ENCODE assay signal across 1 cellular context in the genomic region with DNA sequence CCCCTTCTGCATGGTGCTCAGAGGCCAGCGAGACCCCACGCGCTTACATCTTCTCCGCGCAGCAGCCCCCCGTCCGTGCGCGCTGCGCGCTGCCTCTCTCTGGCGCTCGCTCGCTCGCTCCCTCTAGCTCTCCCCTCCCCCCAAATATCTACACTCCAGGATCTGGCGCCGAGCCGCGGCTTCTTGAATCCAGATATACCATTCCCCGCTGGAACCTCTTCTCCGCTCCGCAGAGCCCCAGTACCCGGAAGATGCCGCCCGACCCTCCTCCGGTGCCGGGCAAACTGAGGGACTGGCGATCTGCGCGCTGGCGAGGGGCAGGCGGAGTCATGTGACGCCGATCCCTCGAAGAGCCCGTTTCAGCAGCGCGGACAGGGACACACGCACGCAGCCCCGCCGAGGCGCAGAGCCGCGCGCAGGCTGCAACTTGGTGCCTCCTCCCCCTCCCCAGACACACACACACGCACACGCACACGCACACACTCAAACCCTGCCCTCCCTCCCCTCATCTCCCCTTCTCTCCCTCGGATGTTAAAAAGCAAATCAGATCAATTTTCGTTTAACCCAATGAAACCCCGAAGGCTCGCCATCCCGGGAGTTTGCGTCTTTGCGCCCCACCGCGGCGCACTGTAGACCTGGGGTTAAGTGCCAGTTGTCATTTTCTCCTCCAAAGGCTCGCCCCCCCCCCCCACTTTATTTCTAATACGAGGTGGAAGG.
TF ChIP-seq lines count a peak whose summit lies in the region.

Gene RASGRF1 (minus strand): TSS at position 294 of the 717 bp plus-strand sequence. CDS start 282 bp downstream, at position 12.

TF ChIP-seq in WTC11, 78 proteins besides CTCF, POLR2A, EP300 and RAD21 (continued from another document):
- TF ChIP-seq FOXP1 (CRISPR knock-in tag; IDR thresholded peaks at IDR 0.05; ENCODE audit: borderline replicate concordance) (peak; percentile 87; the same call in 1 of the 2 replicates), FOXK1 (CRISPR knock-in tag; IDR thresholded peaks at IDR 0.05) (peak; percentile 84), CBFB (CRISPR knock-in tag; IDR thresholded peaks at IDR 0.05; ENCODE audit: low read depth) (no peak), ZNF281 (CRISPR knock-in tag; IDR thresholded peaks at IDR 0.05) (peak; percentile 56; the same call in 1 of the 2 replicates), ELF4 (CRISPR knock-in tag; IDR thresholded peaks at IDR 0.05; ENCODE audit: low read depth) (0 out of 2 replicates have a peak, but pooled peaks have one; percentile 60), OVOL2 (CRISPR knock-in tag; IDR thresholded peaks at IDR 0.05; ENCODE audit: borderline replicate concordance) (no peak), ETV6 (CRISPR knock-in tag; IDR thresholded peaks at IDR 0.05) (peak; percentile 77), GRHL2 (CRISPR knock-in tag; IDR thresholded peaks at IDR 0.05; ENCODE audit: insufficient replicate concordance, severe bottlenecking) (no peak), SP1 (CRISPR knock-in tag; conservative IDR thresholded peaks at IDR 0.05) (no peak), ZNF138 (CRISPR knock-in tag; conservative IDR thresholded peaks at IDR 0.05) (no peak), GABPB1 (CRISPR knock-in tag; IDR thresholded peaks at IDR 0.05) (no peak), AR (CRISPR knock-in tag; IDR thresholded peaks at IDR 0.05) (no peak), ZNF671 (CRISPR knock-in tag; IDR thresholded peaks at IDR 0.05) (no peak), IRF2 (CRISPR knock-in tag; IDR thresholded peaks at IDR 0.05; ENCODE audit: borderline replicate concordance, low read depth) (no peak), TP53 (CRISPR knock-in tag; IDR thresholded peaks at IDR 0.05) (peak; percentile 69; the same call in 1 of the 2 replicates), ZNF121 (CRISPR knock-in tag; IDR thresholded peaks at IDR 0.05) (no peak), JUN (CRISPR knock-in tag; IDR thresholded peaks at IDR 0.05) (no peak), ZNF232 (CRISPR knock-in tag; IDR thresholded peaks at IDR 0.05) (peak; percentile 79; the same call in 1 of the 2 replicates), SMAD3 (CRISPR knock-in tag; IDR thresholded peaks at IDR 0.05; ENCODE audit: borderline replicate concordance) (peak; percentile 66; the same call in 1 of the 2 replicates), TEAD1 (CRISPR knock-in tag; IDR thresholded peaks at IDR 0.05) (peak; percentile 70; the same call in 1 of the 2 replicates), ATF6 (CRISPR knock-in tag; IDR thresholded peaks at IDR 0.05) (no peak), ZNF423 (CRISPR knock-in tag; IDR thresholded peaks at IDR 0.05) (no peak), FOXP4 (CRISPR knock-in tag; IDR thresholded peaks at IDR 0.05) (peak; percentile 89), NFE2L1 (CRISPR knock-in tag; IDR thresholded peaks at IDR 0.05) (no peak; the same call in 1 of the 2 replicates), TEAD4 (CRISPR knock-in tag; IDR thresholded peaks at IDR 0.05) (0 out of 2 replicates have a peak, but pooled peaks have one; percentile 54), ATF1 (CRISPR knock-in tag; IDR thresholded peaks at IDR 0.05) (peak; percentile 43; the same call in 1 of the 2 replicates), ATF2 (CRISPR knock-in tag; IDR thresholded peaks at IDR 0.05; ENCODE audit: borderline replicate concordance, low read depth) (no peak)
- TF ChIP-seq, protein P1, sequence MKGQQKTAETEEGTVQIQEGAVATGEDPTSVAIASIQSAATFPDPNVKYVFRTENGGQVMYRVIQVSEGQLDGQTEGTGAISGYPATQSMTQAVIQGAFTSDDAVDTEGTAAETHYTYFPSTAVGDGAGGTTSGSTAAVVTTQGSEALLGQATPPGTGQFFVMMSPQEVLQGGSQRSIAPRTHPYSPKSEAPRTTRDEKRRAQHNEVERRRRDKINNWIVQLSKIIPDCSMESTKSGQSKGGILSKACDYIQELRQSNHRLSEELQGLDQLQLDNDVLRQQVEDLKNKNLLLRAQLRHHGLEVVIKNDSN (CRISPR knock-in tag; IDR thresholded peaks at IDR 0.05), result peak; percentile 92
- TF ChIP-seq, protein P2, sequence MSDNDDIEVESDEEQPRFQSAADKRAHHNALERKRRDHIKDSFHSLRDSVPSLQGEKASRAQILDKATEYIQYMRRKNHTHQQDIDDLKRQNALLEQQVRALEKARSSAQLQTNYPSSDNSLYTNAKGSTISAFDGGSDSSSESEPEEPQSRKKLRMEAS (CRISPR knock-in tag; IDR thresholded peaks at IDR 0.05), result peak; percentile 85; the same call in 1 of the 2 replicates
- TF ChIP-seq, protein P3, sequence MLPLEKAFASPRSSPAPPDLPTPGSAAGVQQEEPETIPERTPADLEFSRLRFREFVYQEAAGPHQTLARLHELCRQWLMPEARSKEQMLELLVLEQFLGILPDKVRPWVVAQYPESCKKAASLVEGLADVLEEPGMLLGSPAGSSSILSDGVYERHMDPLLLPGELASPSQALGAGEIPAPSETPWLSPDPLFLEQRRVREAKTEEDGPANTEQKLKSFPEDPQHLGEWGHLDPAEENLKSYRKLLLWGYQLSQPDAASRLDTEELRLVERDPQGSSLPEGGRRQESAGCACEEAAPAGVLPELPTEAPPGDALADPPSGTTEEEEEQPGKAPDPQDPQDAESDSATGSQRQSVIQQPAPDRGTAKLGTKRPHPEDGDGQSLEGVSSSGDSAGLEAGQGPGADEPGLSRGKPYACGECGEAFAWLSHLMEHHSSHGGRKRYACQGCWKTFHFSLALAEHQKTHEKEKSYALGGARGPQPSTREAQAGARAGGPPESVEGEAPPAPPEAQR (CRISPR knock-in tag; IDR thresholded peaks at IDR 0.05), result no peak
- TF ChIP-seq, protein P4, sequence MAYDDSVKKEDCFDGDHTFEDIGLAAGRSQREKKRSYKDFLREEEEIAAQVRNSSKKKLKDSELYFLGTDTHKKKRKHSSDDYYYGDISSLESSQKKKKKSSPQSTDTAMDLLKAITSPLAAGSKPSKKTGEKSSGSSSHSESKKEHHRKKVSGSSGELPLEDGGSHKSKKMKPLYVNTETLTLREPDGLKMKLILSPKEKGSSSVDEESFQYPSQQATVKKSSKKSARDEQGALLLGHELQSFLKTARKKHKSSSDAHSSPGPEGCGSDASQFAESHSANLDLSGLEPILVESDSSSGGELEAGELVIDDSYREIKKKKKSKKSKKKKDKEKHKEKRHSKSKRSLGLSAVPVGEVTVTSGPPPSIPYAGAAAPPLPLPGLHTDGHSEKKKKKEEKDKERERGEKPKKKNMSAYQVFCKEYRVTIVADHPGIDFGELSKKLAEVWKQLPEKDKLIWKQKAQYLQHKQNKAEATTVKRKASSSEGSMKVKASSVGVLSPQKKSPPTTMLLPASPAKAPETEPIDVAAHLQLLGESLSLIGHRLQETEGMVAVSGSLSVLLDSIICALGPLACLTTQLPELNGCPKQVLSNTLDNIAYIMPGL (CRISPR knock-in tag; IDR thresholded peaks at IDR 0.05), result peak; percentile 35; the same call in 1 of the 2 replicates
- TF ChIP-seq, protein P5, sequence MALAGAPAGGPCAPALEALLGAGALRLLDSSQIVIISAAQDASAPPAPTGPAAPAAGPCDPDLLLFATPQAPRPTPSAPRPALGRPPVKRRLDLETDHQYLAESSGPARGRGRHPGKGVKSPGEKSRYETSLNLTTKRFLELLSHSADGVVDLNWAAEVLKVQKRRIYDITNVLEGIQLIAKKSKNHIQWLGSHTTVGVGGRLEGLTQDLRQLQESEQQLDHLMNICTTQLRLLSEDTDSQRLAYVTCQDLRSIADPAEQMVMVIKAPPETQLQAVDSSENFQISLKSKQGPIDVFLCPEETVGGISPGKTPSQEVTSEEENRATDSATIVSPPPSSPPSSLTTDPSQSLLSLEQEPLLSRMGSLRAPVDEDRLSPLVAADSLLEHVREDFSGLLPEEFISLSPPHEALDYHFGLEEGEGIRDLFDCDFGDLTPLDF (CRISPR knock-in tag; IDR thresholded peaks at IDR 0.05), result no peak
- TF ChIP-seq, protein P6, sequence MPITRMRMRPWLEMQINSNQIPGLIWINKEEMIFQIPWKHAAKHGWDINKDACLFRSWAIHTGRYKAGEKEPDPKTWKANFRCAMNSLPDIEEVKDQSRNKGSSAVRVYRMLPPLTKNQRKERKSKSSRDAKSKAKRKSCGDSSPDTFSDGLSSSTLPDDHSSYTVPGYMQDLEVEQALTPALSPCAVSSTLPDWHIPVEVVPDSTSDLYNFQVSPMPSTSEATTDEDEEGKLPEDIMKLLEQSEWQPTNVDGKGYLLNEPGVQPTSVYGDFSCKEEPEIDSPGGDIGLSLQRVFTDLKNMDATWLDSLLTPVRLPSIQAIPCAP (CRISPR knock-in tag; IDR thresholded peaks at IDR 0.05), result peak; percentile 64; the same call in 1 of the 2 replicates
TF ChIP-seq in WTC11: peak in this region for 19.
